23 cellular contexts compared by ENCODE assay signal in the genomic region with DNA sequence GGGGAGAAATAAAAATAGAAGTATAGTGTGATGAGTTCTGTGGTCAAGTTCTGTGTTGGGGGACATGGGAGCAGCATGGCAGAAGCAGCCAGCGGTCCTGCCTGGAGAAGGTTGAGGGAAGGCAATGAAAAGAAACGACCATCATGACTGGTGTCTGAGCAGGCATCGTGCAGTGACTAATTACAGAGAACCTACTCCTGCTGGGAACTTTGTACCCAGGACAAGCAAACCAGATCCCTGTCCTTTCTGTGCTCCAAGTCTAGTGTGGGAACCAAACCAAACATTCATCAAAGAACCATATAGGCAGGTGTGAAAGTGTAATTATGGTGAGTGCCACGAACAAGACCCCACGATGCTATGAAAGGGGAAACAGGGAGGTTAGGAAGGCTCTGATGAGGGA. TPM values are rescaled to one million over a fixed set of nuclear protein-coding genes. Genes with fewer than 3 reads are reported as not detected.
"Had no signal": no experiment of that assay in that cellular context is flagged by ENCODE, and none has a peak within 500 bp of the region (broad histone marks: within the 10 kb centered on the region; RNA-seq: fewer than 3 reads in every experiment).

No MANE protein-coding gene starts in this region.

- H3K27me3 ChIP-seq: tibial artery had no signal

- H3K9me3 Mint-ChIP-seq: brain, mesothelial cell of epicardium had no signal

- H3K9me3 ChIP-seq: lower lobe of right lung, SK-N-SH, tibial artery had no signal

- H3K4me3 Mint-ChIP-seq: brain, mesothelial cell of epicardium had no signal

- H3K4me1 Mint-ChIP-seq: mesothelial cell of epicardium had no signal

- H3K27ac ChIP-seq: lower lobe of right lung, tibial artery had no signal

- H3K4me2 ChIP-seq: SK-N-SH had no signal

- H3K4me3 ChIP-seq: lower lobe of right lung, tibial artery had no signal

- H3K9ac ChIP-seq: SK-N-SH had no signal

- DNase-seq: activated CD4-positive, alpha-beta T cell treated with anti-CD3 and anti-CD28 coated beads, Interleukin-2, amount 50 U/mL, for 1 hour; activated CD8-positive, alpha-beta memory T cell treated with anti-CD3 and anti-CD28 coated beads for 24 hours; activated CD8-positive, alpha-beta memory T cell treated with anti-CD3 and anti-CD28 coated beads, Interleukin-2, amount 50 U/mL, for 48 hours; anterior cingulate cortex; caudate nucleus; erythroblast; foreskin melanocyte; glutamatergic neuron; hippocampal formation; islet precursor cell; left colon; lower lobe of right lung; occipital lobe; posterior cingulate gyrus; SK-N-SH; stimulated activated naive CD8-positive, alpha-beta T cell treated with anti-CD3 and anti-CD28 coated beads, Interleukin-15, Interleukin-2, amounts not matched to agents 100 U/mL and 50 U/mL, for 24 hours; substantia nigra; tibial artery had no signal

- H3K27ac Mint-ChIP-seq: brain, mesothelial cell of epicardium had no signal

- H3K4me1 ChIP-seq: tibial artery had no signal

- ATAC-seq: left colon; lower lobe of right lung; stimulated activated naive CD8-positive, alpha-beta T cell treated with anti-CD3 and anti-CD28 coated beads, Interleukin-15, Interleukin-2, amounts not matched to agents 100 U/mL and 50 U/mL, for 24 hours had no signal

- FAIRE-seq: colon, urothelium cell line had no signal

- H3K36me3 Mint-ChIP-seq: brain had no signal

RNA-seq across cellular contexts. Expression of gene KIAA0040, which starts 25.8 kb away (rescaled TPM):
- polyA plus RNA-seq: neural cell had no signal
